14 cellular contexts compared by ENCODE assay signal in the genomic region with DNA sequence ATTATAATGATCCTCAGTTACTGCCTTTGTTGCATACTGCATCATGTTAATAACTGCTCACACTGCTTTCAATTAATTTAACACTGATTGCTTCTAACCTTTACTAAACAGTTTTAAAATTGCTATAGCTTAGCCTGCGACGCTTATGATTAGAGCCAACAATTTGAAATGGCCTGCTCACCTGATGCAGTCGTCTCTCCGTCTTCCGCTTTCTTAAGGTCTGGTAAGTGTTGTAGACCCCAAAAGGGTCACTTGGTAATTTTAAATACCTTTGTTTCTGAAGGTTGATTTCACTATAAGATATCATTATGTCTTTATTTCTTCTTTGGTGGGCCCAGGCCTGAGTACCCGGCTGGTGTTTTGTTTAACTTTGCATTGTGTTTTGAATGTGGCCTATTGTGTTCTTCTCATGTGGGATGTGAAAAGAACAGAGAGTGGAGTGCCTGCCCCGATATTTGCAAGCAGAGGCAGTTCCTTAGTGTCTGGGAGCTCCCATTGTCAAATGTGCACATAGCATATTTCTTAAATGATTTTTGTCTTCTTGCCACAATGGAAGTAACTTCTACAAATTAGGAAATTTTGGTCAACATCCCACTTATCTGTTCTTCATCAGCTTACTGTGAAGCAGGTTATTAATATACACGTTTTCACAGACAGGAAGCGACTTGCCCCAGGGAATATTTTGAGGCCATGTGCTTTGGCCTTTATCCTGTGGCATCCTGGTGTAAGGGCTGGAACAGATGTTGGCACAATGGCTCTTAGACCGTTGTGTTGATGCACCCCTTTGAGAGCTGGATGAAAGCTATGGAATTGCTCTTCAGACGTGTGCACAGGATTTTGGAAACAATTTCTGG. TPM values are rescaled to one million over a fixed set of nuclear protein-coding genes. Genes with fewer than 3 reads are reported as not detected.
DNase-seq lines count a peak whose midpoint lies in the region; ATAC-seq and TF ChIP-seq lines count a peak whose summit lies in the region.
"Had no signal": no experiment of that assay in that cellular context is flagged by ENCODE, and none has a peak within 500 bp of the region (broad histone marks: within the 10 kb centered on the region; RNA-seq: fewer than 3 reads in every experiment).

No MANE protein-coding gene starts in this region.

- peak overlapping the region; percentile 7 for H3K4me3 Mint-ChIP-seq in activated naive CD8-positive, alpha-beta T cell
- no peak overlapping the region for H3K4me3 Mint-ChIP-seq in activated naive CD8-positive, alpha-beta T cell treated with anti-CD3 and anti-CD28 coated beads, Interleukin-2, amount 50 U/mL, for 24 hours
- H3K4me3 Mint-ChIP-seq in stimulated activated naive CD8-positive, alpha-beta T cell treated with anti-CD3 and anti-CD28 coated beads, Interleukin-15, amount 100 ng/mL, for 72 hours = peak overlapping the region; percentile 11 to 36

- H3K9me2 ChIP-seq in hepatocyte (replicated peaks; ENCODE audit: insufficient read depth) = no peaks in the 10 kb centered on the region

- ATAC-seq in activated naive CD8-positive, alpha-beta T cell treated with anti-CD3 and anti-CD28 coated beads, Interleukin-2, amount 50 U/mL, for 24 hours = no peak
- ATAC-seq in stimulated activated naive CD8-positive, alpha-beta T cell treated with anti-CD3 and anti-CD28 coated beads, Interleukin-15, amount 100 ng/mL, for 72 hours = no peak
- no peak for ATAC-seq in GM18511 (IDR thresholded peaks at IDR 0.05; ENCODE audit: unreplicated experiment)
- ATAC-seq: activated T-helper 17 cell treated with anti-CD3 and anti-CD28 coated beads, Interleukin-2, amount 50 U/mL, for 72 hours; pancreas had no signal

- H4K20me1 ChIP-seq in hepatocyte (ENCODE audit: insufficient read depth, poor library complexity, severe bottlenecking) = no peaks in the 10 kb centered on the region

- 77% methylated on average over 11 of the region's 11 CpGs for WGBS in hepatocyte (ENCODE audit: low lambda C conversion rate, missing lambda C conversion rate)
- WGBS in testis, 2 donors = 73 to 79% methylated on average over 11 of the region's 11 CpGs

- H3K27me3 Mint-ChIP-seq in activated naive CD8-positive, alpha-beta T cell = no peaks in the 10 kb centered on the region
- no peaks in the 10 kb centered on the region for H3K27me3 Mint-ChIP-seq in activated naive CD8-positive, alpha-beta T cell treated with anti-CD3 and anti-CD28 coated beads, Interleukin-2, amount 50 U/mL, for 24 hours
- H3K27me3 Mint-ChIP-seq in stimulated activated naive CD8-positive, alpha-beta T cell treated with anti-CD3 and anti-CD28 coated beads, Interleukin-15, amount 100 ng/mL, for 72 hours = no peaks in the 10 kb centered on the region
- H3K27me3 Mint-ChIP-seq: activated T-helper 17 cell treated with anti-CD3 and anti-CD28 coated beads, Interleukin-2, amount 50 U/mL, for 72 hours; central memory CD8-positive, alpha-beta T cell had no signal

- H3K4me3 ChIP-seq in hepatocyte (no peak overlapping the region), testis (no peak overlapping the region)
- H3K4me3 ChIP-seq: pancreas, thoracic aorta had no signal

- no peaks in the 10 kb centered on the region for H3K9me3 Mint-ChIP-seq in activated naive CD8-positive, alpha-beta T cell (ENCODE audit: low read depth)
- H3K9me3 Mint-ChIP-seq in activated naive CD8-positive, alpha-beta T cell treated with anti-CD3 and anti-CD28 coated beads, Interleukin-2, amount 50 U/mL, for 24 hours = no peaks in the 10 kb centered on the region
- H3K9me3 Mint-ChIP-seq in stimulated activated naive CD8-positive, alpha-beta T cell treated with anti-CD3 and anti-CD28 coated beads, Interleukin-15, amount 100 ng/mL, for 72 hours = no peaks in the 10 kb centered on the region
- H3K9me3 Mint-ChIP-seq: activated T-helper 17 cell treated with anti-CD3 and anti-CD28 coated beads, Interleukin-2, amount 50 U/mL, for 72 hours; central memory CD8-positive, alpha-beta T cell had no signal

- H3K9me3 ChIP-seq in hepatocyte (ENCODE audit: low read depth) = no peaks in the 10 kb centered on the region
- H3K9me3 ChIP-seq in testis = no peaks in the 10 kb centered on the region
- H3K9me3 ChIP-seq: pancreas, thoracic aorta had no signal

- peaks cover 2% of the 10 kb centered on the region for H3K36me3 Mint-ChIP-seq in activated naive CD8-positive, alpha-beta T cell
- peaks cover 2% of the 10 kb centered on the region for H3K36me3 Mint-ChIP-seq in activated naive CD8-positive, alpha-beta T cell treated with anti-CD3 and anti-CD28 coated beads, Interleukin-2, amount 50 U/mL, for 24 hours (ENCODE audit: low read depth)

- peak overlapping the region; percentile 91 for H3K4me2 ChIP-seq in hepatocyte

- H3K79me2 ChIP-seq in hepatocyte = peaks cover 80% of the 10 kb centered on the region

- H2AFZ ChIP-seq in hepatocyte = no peak overlapping the region

- no peak for TF ChIP-seq POLR2A in testis (IDR thresholded peaks at IDR 0.05)

- DNase-seq in activated naive CD8-positive, alpha-beta T cell treated with anti-CD3 and anti-CD28 coated beads, Interleukin-2, amount 50 U/mL, for 24 hours = no peak
- DNase-seq in RPMI7951 (ENCODE audit: low read depth) = peak; percentile 68
- no peak for DNase-seq in hepatocyte (ENCODE audit: low spot score)
- DNase-seq in stimulated activated naive CD8-positive, alpha-beta T cell treated with anti-CD3 and anti-CD28 coated beads, Interleukin-15, amount 100 ng/mL, for 72 hours = no peak
- DNase-seq in NCI-H1092 treated with DMSO at 0.1 percent for 48 hours (lab: John Stamatoyannopoulos, UW) = no peak
- no peak for DNase-seq in testis
- DNase-seq: NCI-H2171 treated with DMSO at 0.1 percent for 48 hours; pancreas; stimulated activated CD4-positive, alpha-beta T cell treated with anti-CD3 and anti-CD28 coated beads, Interleukin-4, amount 100 ng/mL, for 24 hours had no signal

- peaks cover 27% of the 10 kb centered on the region for H3K4me1 ChIP-seq in hepatocyte (ENCODE audit: insufficient read depth)
- H3K4me1 ChIP-seq in testis = peaks cover 32% of the 10 kb centered on the region

- TF ChIP-seq CTCF in hepatocyte (IDR thresholded peaks at IDR 0.05; ENCODE audit: poor library complexity) (no peak), testis (IDR thresholded peaks at IDR 0.05) (no peak)

- intact Hi-C loops in testis (cut with DNase I; ENCODE audit: low total_unique reads) = no loop called here

- peaks cover 72% of the 10 kb centered on the region for H3K4me1 Mint-ChIP-seq in activated naive CD8-positive, alpha-beta T cell (ENCODE audit: low read depth)
- H3K4me1 Mint-ChIP-seq in activated naive CD8-positive, alpha-beta T cell treated with anti-CD3 and anti-CD28 coated beads, Interleukin-2, amount 50 U/mL, for 24 hours = peaks cover 55% of the 10 kb centered on the region
- H3K4me1 Mint-ChIP-seq in stimulated activated naive CD8-positive, alpha-beta T cell treated with anti-CD3 and anti-CD28 coated beads, Interleukin-15, amount 100 ng/mL, for 72 hours = peaks cover 40% of the 10 kb centered on the region

- H3K27ac Mint-ChIP-seq in activated naive CD8-positive, alpha-beta T cell = peak overlapping the region; percentile 5
- no peak overlapping the region for H3K27ac Mint-ChIP-seq in activated naive CD8-positive, alpha-beta T cell treated with anti-CD3 and anti-CD28 coated beads, Interleukin-2, amount 50 U/mL, for 24 hours
- peak overlapping the region in 1 of 2 donors; percentile 31 for H3K27ac Mint-ChIP-seq in stimulated activated naive CD8-positive, alpha-beta T cell treated with anti-CD3 and anti-CD28 coated beads, Interleukin-15, amount 100 ng/mL, for 72 hours
- H3K27ac Mint-ChIP-seq: activated T-helper 17 cell treated with anti-CD3 and anti-CD28 coated beads, Interleukin-2, amount 50 U/mL, for 72 hours had no signal

- H3K27me3 ChIP-seq in hepatocyte (no peaks in the 10 kb centered on the region), testis (no peaks in the 10 kb centered on the region)
- H3K27me3 ChIP-seq: pancreas had no signal

- H3K27ac ChIP-seq in hepatocyte = no peak overlapping the region
- peak overlapping the region in 1 of 2 donors; percentile 58 for H3K27ac ChIP-seq in testis
- H3K27ac ChIP-seq: pancreas, thoracic aorta had no signal

- no peaks in the 10 kb centered on the region for H3K36me3 ChIP-seq in hepatocyte (replicated peaks; ENCODE audit: insufficient read depth, low read depth)
- no peaks in the 10 kb centered on the region for H3K36me3 ChIP-seq in testis (ENCODE audit: low read depth, missing control alignments)
- H3K36me3 ChIP-seq: pancreas, thoracic aorta had no signal

RNA-seq across cellular contexts. Expression of gene PHKB, which starts 2.9 kb away (rescaled TPM):
- 47.6 and 50.5 TPM in 2 replicates for total RNA-seq in RPMI7951 (2014; rRNA removed; shearing (Covaris generic))
- total RNA-seq in hepatocyte = 71.7 and 79.4 TPM in 2 replicates
- 28.7 and 29.3 TPM in 2 replicates for polyA plus RNA-seq in hepatocyte
- total RNA-seq in testis = 100 to 1,000 TPM; 136 to 168 TPM
- polyA plus RNA-seq in testis (ENCODE audit: insufficient read depth, low read depth, low replicate concordance) = 66.7 TPM

RNA-seq across cellular contexts. Expression of gene ITFG1, which starts 3.1 kb away (rescaled TPM):
- 90.9 and 124 TPM in 2 replicates for total RNA-seq in RPMI7951 (2014; rRNA removed; shearing (Covaris generic))
- total RNA-seq in hepatocyte (78.3 and 87.8 TPM in 2 replicates), testis (100 to 1,000 TPM; 121 to 130 TPM)
- polyA plus RNA-seq in hepatocyte (86.4 and 91.4 TPM in 2 replicates), testis (ENCODE audit: insufficient read depth, low read depth, low replicate concordance) (94.7 TPM)
